In genomic region chr5:111863801-111864200, GRCh38 we compare ENCODE assay signal across 20 cellular contexts.
DNase-seq lines count a peak whose midpoint lies in the region; ATAC-seq, FAIRE-seq and TF ChIP-seq lines count a peak whose summit lies in the region.
"Had no signal": no experiment of that assay in that cellular context is flagged by ENCODE, and none has a peak within 500 bp of the region (broad histone marks: within the 10 kb centered on the region; RNA-seq: fewer than 3 reads in every experiment).

No MANE protein-coding gene starts in this region.

- no peak overlapping the region for H4K5ac ChIP-seq in IMR-90 (ENCODE audit: low read depth, low read length)

- H3K27ac ChIP-seq in IMR-90 (ENCODE audit: insufficient read depth, low read length) (no peak overlapping the region), astrocyte (ENCODE audit: low read depth, low read length) (no peak overlapping the region), right lobe of liver (no peak overlapping the region), SJCRH30 (no peak overlapping the region)
- H3K27ac ChIP-seq: Peyer's patch, SJSA1 had no signal

- no peaks in the 10 kb centered on the region for H3K4me1 Mint-ChIP-seq in astrocyte (ENCODE audit: low read depth, unreplicated experiment)
- H3K4me1 Mint-ChIP-seq: CD4-positive, alpha-beta memory T cell; H9; IgD-negative memory B cell had no signal

- dilution Hi-C loops in IMR-90 (cut with HindIII; ENCODE audit: low sequenced_read_pairs, unreplicated experiment), result no loop called here

- TF ChIP-seq CTCF in IMR-90 (conservative IDR thresholded peaks at IDR 0.05; ENCODE audit: low read depth, low read length) (no peak), astrocyte (IDR thresholded peaks at IDR 0.05; ENCODE audit: insufficient read depth, low read depth, low read length) (no peak), kidney epithelial cell (IDR thresholded peaks at IDR 0.05; ENCODE audit: insufficient read depth, low read length, poor library complexity, severe bottlenecking) (no peak), right lobe of liver (IDR thresholded peaks at IDR 0.05) (no peak)

- no peaks in the 10 kb centered on the region for H4K20me1 ChIP-seq in IMR-90 (ENCODE audit: insufficient read depth, low read length)
- H4K20me1 ChIP-seq in astrocyte (ENCODE audit: insufficient read depth, low read length), result no peaks in the 10 kb centered on the region

- POLR2A ChIA-PET in IMR-90 (lab: Charles Lee; ENCODE audit: unreplicated experiment), result no interaction called here

- H2BK20ac ChIP-seq in IMR-90 (ENCODE audit: low read depth, low read length), result no peak overlapping the region

- no peak overlapping the region for H3K4me3 Mint-ChIP-seq in astrocyte (ENCODE audit: unreplicated experiment)
- H3K4me3 Mint-ChIP-seq: CD4-positive, alpha-beta memory T cell; H9; IgD-negative memory B cell had no signal

- H3K4me3 ChIP-seq in IMR-90 (ENCODE audit: insufficient read depth, low read depth, low read length) (no peak overlapping the region), astrocyte (ENCODE audit: insufficient read depth, low read depth, low read length) (no peak overlapping the region), kidney epithelial cell (ENCODE audit: low read depth, low read length) (no peak overlapping the region), right lobe of liver (no peak overlapping the region), SJCRH30 (no peak overlapping the region)
- H3K4me3 ChIP-seq: Peyer's patch, SJSA1 had no signal

- no peak overlapping the region for H3K9ac ChIP-seq in IMR-90 (ENCODE audit: low read depth, low read length)
- H3K9ac ChIP-seq in astrocyte (ENCODE audit: low read length), result no peak overlapping the region

- no peaks in the 10 kb centered on the region for H3K9me3 Mint-ChIP-seq in astrocyte (ENCODE audit: unreplicated experiment)
- H3K9me3 Mint-ChIP-seq: H9 had no signal

- H2AK5ac ChIP-seq in IMR-90 (ENCODE audit: low read depth, low read length), result no peak overlapping the region

- no peaks in the 10 kb centered on the region for H3K79me2 ChIP-seq in astrocyte (ENCODE audit: insufficient read depth, low read length)

- H2BK5ac ChIP-seq in IMR-90 (ENCODE audit: low read depth, low read length, poor library complexity, severe bottlenecking), result no peak overlapping the region

- intact Hi-C loops in IMR-90 (cut with micrococcal nuclease), result no loop called here
- intact Hi-C loops in right lobe of liver (cut with DNase I), result no loop called here

- H4K91ac ChIP-seq in IMR-90 (ENCODE audit: insufficient read depth, low read depth, low read length), result no peak overlapping the region

- H2AK9ac ChIP-seq in IMR-90 (replicated peaks; ENCODE audit: low read depth, low read length, poor library complexity), result no peak overlapping the region

- no peak for TF ChIP-seq RAD21 in IMR-90 (IDR thresholded peaks at IDR 0.05; ENCODE audit: low read length)

- no peak overlapping the region for H3K27ac Mint-ChIP-seq in astrocyte (ENCODE audit: unreplicated experiment)
- H3K27ac Mint-ChIP-seq: CD4-positive, alpha-beta memory T cell; H9; IgD-negative memory B cell had no signal

- H3K18ac ChIP-seq in IMR-90 (ENCODE audit: low read depth, low read length), result no peak overlapping the region

- no CpG with 5 or more reads among the region's 1 CpG for WGBS in IMR-90 (ENCODE audit: extremely low coverage in 2 of 2, insufficient read length in 1 of 2), 2 experiments
- WGBS in right lobe of liver (ENCODE audit: insufficient coverage, low coverage, low lambda C conversion rate, missing lambda C conversion rate), result 100% methylated on average over 1 of the region's 1 CpG

- CTCF ChIA-PET in IMR-90 (lab: Yijun Ruan, JAX), result no interaction called here

- no peak overlapping the region for H3K4ac ChIP-seq in IMR-90 (ENCODE audit: low read depth, low read length)

- no peak overlapping the region for H3K56ac ChIP-seq in IMR-90 (ENCODE audit: extremely low read depth, insufficient read depth, low read length)

- H3K27me3 ChIP-seq in IMR-90 (ENCODE audit: control insufficient read depth, insufficient read depth, low read length) (no peaks in the 10 kb centered on the region), astrocyte (ENCODE audit: insufficient read depth, low read length) (no peaks in the 10 kb centered on the region), kidney epithelial cell (ENCODE audit: control insufficient read depth, insufficient read depth, low read length) (no peaks in the 10 kb centered on the region), right lobe of liver (no peaks in the 10 kb centered on the region), SJCRH30 (no peaks in the 10 kb centered on the region)
- H3K27me3 ChIP-seq: BE2C, Peyer's patch, SJSA1 had no signal

- no peaks in the 10 kb centered on the region for H3K27me3 Mint-ChIP-seq in astrocyte (ENCODE audit: low read depth, unreplicated experiment)

- H3K36me3 Mint-ChIP-seq in astrocyte (ENCODE audit: low read depth, unreplicated experiment), result no peaks in the 10 kb centered on the region
- H3K36me3 Mint-ChIP-seq: CD4-positive, alpha-beta memory T cell; IgD-negative memory B cell had no signal

- FAIRE-seq in astrocyte (lab: Jason Lieb, UNC), result peak; percentile 32
- FAIRE-seq in urothelium cell line (lab: Jason Lieb, UNC), result no peak
- FAIRE-seq: D721Med had no signal

- peaks cover 5% of the 10 kb centered on the region for H3K4me1 ChIP-seq in IMR-90 (ENCODE audit: control insufficient read depth, insufficient read depth, low read length)
- peaks cover 6% of the 10 kb centered on the region for H3K4me1 ChIP-seq in astrocyte (ENCODE audit: insufficient read depth, low read length)
- no peaks in the 10 kb centered on the region for H3K4me1 ChIP-seq in right lobe of liver
- no peaks in the 10 kb centered on the region for H3K4me1 ChIP-seq in SJCRH30
- H3K4me1 ChIP-seq: BE2C, Peyer's patch, SJSA1 had no signal

- H2BK120ac ChIP-seq in IMR-90 (ENCODE audit: low read depth, low read length), result no peak overlapping the region

- H2BK15ac ChIP-seq in IMR-90 (ENCODE audit: low read depth, low read length), result no peak overlapping the region

- in situ Hi-C loops in IMR-90 (cut with MboI; ENCODE audit: low sequenced_read_pairs), result no loop called here

- H3K9me1 ChIP-seq in IMR-90 (ENCODE audit: insufficient read depth, low read length), result no peaks in the 10 kb centered on the region

- H3K14ac ChIP-seq in IMR-90 (replicated peaks; ENCODE audit: low read depth, low read length), result no peak overlapping the region

- no peak for ATAC-seq in IMR-90 (ENCODE audit: low read depth)
- ATAC-seq in HG02870 (IDR thresholded peaks at IDR 0.05; ENCODE audit: unreplicated experiment), result no peak
- ATAC-seq in right lobe of liver, result no peak

- no peak for TF ChIP-seq POLR2A in IMR-90 (IDR thresholded peaks at IDR 0.05; ENCODE audit: low read depth, low read length)
- no peak for TF ChIP-seq POLR2A in right lobe of liver (IDR thresholded peaks at IDR 0.05)

- H2AFZ ChIP-seq in IMR-90 (replicated peaks; ENCODE audit: low read length, poor library complexity) (no peak overlapping the region), astrocyte (ENCODE audit: low read depth, low read length) (no peak overlapping the region)

- no peak overlapping the region for H3K23ac ChIP-seq in IMR-90 (ENCODE audit: low read depth, low read length)

- H3K4me2 ChIP-seq in IMR-90 (ENCODE audit: low read depth, low read length) (no peak overlapping the region), astrocyte (ENCODE audit: low read length) (no peak overlapping the region)

- H3K79me1 ChIP-seq in IMR-90 (ENCODE audit: low read depth in 1 of 2, low read length in 2 of 2), result no peaks in the 10 kb centered on the region

- no peak overlapping the region for H4K8ac ChIP-seq in IMR-90 (ENCODE audit: low read depth in 2 of 2, low read length in 2 of 2)

- H3K9me3 ChIP-seq in IMR-90 (ENCODE audit: control insufficient read depth, insufficient read depth, low read length) (no peaks in the 10 kb centered on the region), astrocyte (ENCODE audit: insufficient read depth, low read depth, low read length) (no peaks in the 10 kb centered on the region), right lobe of liver (no peaks in the 10 kb centered on the region), SJCRH30 (replicated peaks) (no peaks in the 10 kb centered on the region)
- H3K9me3 ChIP-seq: BE2C, Peyer's patch, SJSA1 had no signal

- DNase-seq in IMR-90 (peak; percentile 56), MV-4-11 (lab: John Stamatoyannopoulos, UW) (peak; percentile 74), astrocyte (ENCODE audit: low read depth) (peak; percentile 31), kidney epithelial cell (ENCODE audit: low read depth) (peak; percentile 1), right lobe of liver (no peak), SJCRH30 (no peak), urothelium cell line (ENCODE audit: low spot score) (no peak)
- DNase-seq: BE2C; CD4-positive, alpha-beta memory T cell; H9; NCI-H1105 treated with DMSO at 0.1 percent for 48 hours; NCI-H187 treated with DMSO at 0.1 percent for 48 hours; NCI-H446 treated with DMSO at 0.1 percent for 48 hours; NCI-H748 treated with DMSO at 0.1 percent for 48 hours; Peyer's patch; SW 1271 had no signal

- H3K36me3 ChIP-seq in IMR-90 (ENCODE audit: control insufficient read depth, insufficient read depth, low read length) (no peaks in the 10 kb centered on the region), astrocyte (ENCODE audit: insufficient read depth, low read length) (no peaks in the 10 kb centered on the region), kidney epithelial cell (ENCODE audit: control insufficient read depth, insufficient read depth, low read length) (no peaks in the 10 kb centered on the region), right lobe of liver (no peaks in the 10 kb centered on the region), SJCRH30 (no peaks in the 10 kb centered on the region)
- H3K36me3 ChIP-seq: BE2C, Peyer's patch, SJSA1 had no signal

- no TSS peak for BruUV-seq in IMR-90 (replicated peaks; lab: Mats Ljungman, UMichigan)

TF ChIP-seq in IMR-90, 13 proteins besides CTCF, POLR2A, EP300 and RAD21:
- TF ChIP-seq MXI1 (IDR thresholded peaks at IDR 0.05; ENCODE audit: borderline replicate concordance, low read depth, low read length) (no peak), USF2 (IDR thresholded peaks at IDR 0.05; ENCODE audit: low read depth, low read length) (no peak), MAFK (IDR thresholded peaks at IDR 0.05; ENCODE audit: low read depth, low read length) (no peak), RFX5 (IDR thresholded peaks at IDR 0.05; ENCODE audit: low read depth, low read length) (no peak)

Comparison
In these comparisons a context has a peak if more than half of its experiments do, and no peak if none do; other contexts are left out.
1. DNase-seq: peak in IMR-90 (single experiment), MV-4-11 (single experiment), astrocyte (single experiment) and kidney epithelial cell (single experiment); none in right lobe of liver (0 of 3), SJCRH30 (0 of 2) and urothelium cell line (single experiment).